In genomic region chr5:131747180-131748105, GRCh38 we compare ENCODE assay signal across 9 cellular contexts. TPM values are rescaled to one million over a fixed set of nuclear protein-coding genes. Genes with fewer than 3 reads are reported as not detected.
DNase-seq lines count a peak whose midpoint lies in the region; ATAC-seq and TF ChIP-seq lines count a peak whose summit lies in the region.
"Had no signal": no experiment of that assay in that cellular context is flagged by ENCODE, and none has a peak within 500 bp of the region (broad histone marks: within the 10 kb centered on the region; RNA-seq: fewer than 3 reads in every experiment).

No MANE protein-coding gene starts in this region.

- H3K36me3 Mint-ChIP-seq in H9 (ENCODE audit: insufficient read depth in 1 of 3, low read depth in 3 of 3), result peaks cover 0 to 8% (median 0%) of the 10 kb centered on the region in 3 experiments; a peak in 3 of 7 replicates

- H3K4me3 ChIP-seq in AG10803 (ENCODE audit: low read length) (no peak overlapping the region), thyroid gland (replicated peaks in 1 of 3) (no peak overlapping the region)

- H3K79me2 ChIP-seq in H9 (ENCODE audit: insufficient read depth, low read length), result no peaks in the 10 kb centered on the region

- no peak overlapping the region for H3K23ac ChIP-seq in H9 (ENCODE audit: insufficient read length, low read depth, low read length)

- no peak overlapping the region for H3K4me2 ChIP-seq in H9 (ENCODE audit: insufficient read depth, insufficient read length, low read length)

- H3K27ac ChIP-seq in H9 (ENCODE audit: insufficient read length, low read depth, low read length), result no peak overlapping the region
- H3K27ac ChIP-seq in thyroid gland, result no peak overlapping the region
- H3K27ac ChIP-seq: parathyroid adenoma had no signal

- no peak for TF ChIP-seq POLR2A in thyroid gland (IDR thresholded peaks at IDR 0.05)

- no peak overlapping the region for H4K5ac ChIP-seq in H9 (ENCODE audit: insufficient read length, low read depth, low read length)

- no peaks in the 10 kb centered on the region for H4K20me1 ChIP-seq in H9 (ENCODE audit: control insufficient read depth, insufficient read depth, insufficient read length)

- no peak overlapping the region for H4K8ac ChIP-seq in H9 (replicated peaks; ENCODE audit: insufficient read length, low read depth, low read length)

- no peaks in the 10 kb centered on the region for H3K23me2 ChIP-seq in H9 (ENCODE audit: insufficient read length, low read depth, low read length, poor library complexity, severe bottlenecking)

- peaks cover 4% of the 10 kb centered on the region for H3K79me1 ChIP-seq in H9 (ENCODE audit: insufficient read depth, low read depth, low read length, poor library complexity, severe bottlenecking)

- TF ChIP-seq CTCF in AG10803 (conservative IDR thresholded peaks at IDR 0.05; ENCODE audit: low read length) (no peak), H9 (conservative IDR thresholded peaks at IDR 0.05) (no peak), thyroid gland (IDR thresholded peaks at IDR 0.05) (no peak)

- DNase-seq in AG10803 (ENCODE audit: low read depth) (peak; percentile 38), amniotic epithelial cell (ENCODE audit: low read depth) (peak; percentile 80), H9 (no peak), anterior cingulate cortex (lab: John Stamatoyannopoulos, UW) (no peak), thyroid gland (no peak)
- DNase-seq in stimulated activated CD4-positive, alpha-beta T cell treated with anti-CD3 and anti-CD28 coated beads, Interleukin-1b, Interleukin-23, amount 100 ng/mL, for 48 hours, result no peak

- H3K14ac ChIP-seq in H9 (ENCODE audit: insufficient read depth, low read length), result no peak overlapping the region

- H3K9ac ChIP-seq in H9 (ENCODE audit: extremely low read depth, insufficient read length, low read length), result no peak overlapping the region
- H3K9ac ChIP-seq: parathyroid adenoma had no signal

- intact Hi-C loops in thyroid gland (cut with DNase I), result no loop called here

- H3K4me1 ChIP-seq in H9 (ENCODE audit: insufficient read depth, low read length) (peaks cover 4% of the 10 kb centered on the region; the same call in 1 of the 2 replicates), thyroid gland (no peaks in the 10 kb centered on the region)
- H3K4me1 ChIP-seq: parathyroid adenoma had no signal

- H3K4me3 Mint-ChIP-seq in H9, result no peak overlapping the region

- peak; percentile 62 for ATAC-seq in GM19438 (IDR thresholded peaks at IDR 0.05; ENCODE audit: low read depth, unreplicated experiment)
- ATAC-seq in HG03565 (IDR thresholded peaks at IDR 0.05; ENCODE audit: unreplicated experiment), result peak; percentile 69

- H3T11ph ChIP-seq in H9 (ENCODE audit: low read length), result no peak overlapping the region

- H3K4ac ChIP-seq in H9 (ENCODE audit: low read depth, low read length), result no peak overlapping the region

- peaks cover 6 to 7% of the 10 kb centered on the region in 2 experiments for H3K4me1 Mint-ChIP-seq in H9

- H2BK20ac ChIP-seq in H9 (ENCODE audit: low read depth, low read length, poor library complexity, severe bottlenecking), result no peak overlapping the region

- no peak overlapping the region for H4K91ac ChIP-seq in H9 (ENCODE audit: insufficient read length, low read depth, low read length)

- no peaks in the 10 kb centered on the region for H3K9me3 ChIP-seq in H9 (ENCODE audit: control insufficient read depth, low read depth, low read length)
- H3K9me3 ChIP-seq in thyroid gland, result no peaks in the 10 kb centered on the region

- no peak overlapping the region for H3K27ac Mint-ChIP-seq in H9

- no peak overlapping the region for H3K18ac ChIP-seq in H9 (ENCODE audit: insufficient read length, low read depth, low read length)

- H3K9me3 Mint-ChIP-seq in H9, result no peaks in the 10 kb centered on the region

- no peaks in the 10 kb centered on the region for H3K27me3 ChIP-seq in H9 (ENCODE audit: insufficient read depth, low read length)
- no peaks in the 10 kb centered on the region for H3K27me3 ChIP-seq in thyroid gland

- H3K36me3 ChIP-seq in thyroid gland, result peaks cover 3 to 10% of the 10 kb centered on the region in 2 donors

- H2AK5ac ChIP-seq in H9 (ENCODE audit: insufficient read length, low read length), result no peak overlapping the region

- no peak overlapping the region for H3K56ac ChIP-seq in H9 (ENCODE audit: insufficient read length, low read depth, low read length)

- H2AFZ ChIP-seq in H9 (ENCODE audit: low read length), result no peak overlapping the region
- H2AFZ ChIP-seq: parathyroid adenoma had no signal

- H3K27me3 Mint-ChIP-seq in H9 (ENCODE audit: low read depth), result no peaks in the 10 kb centered on the region

- no peak overlapping the region for H2BK15ac ChIP-seq in H9 (ENCODE audit: low read depth, low read length)

- no peak overlapping the region for H2BK12ac ChIP-seq in H9 (ENCODE audit: insufficient read length, low read depth, low read length)

- WGBS in H9 (ENCODE audit: extremely low coverage, insufficient read length, low lambda C conversion rate), result no CpG with 5 or more reads among the region's 6 CpGs
- WGBS in thyroid gland, 2 donors, result 89 to 92% methylated on average over 6 of the region's 6 CpGs

- H2BK5ac ChIP-seq in H9 (ENCODE audit: insufficient read length, low read length), result no peak overlapping the region

- no peak overlapping the region for H2BK120ac ChIP-seq in H9 (ENCODE audit: low read depth, low read length, poor library complexity, severe bottlenecking)

RNA-seq across cellular contexts. Expression of gene FNIP1, which starts 49.4 kb away (rescaled TPM):
- 13.4 TPM in 2 replicates for total RNA-seq in H9 (2021)
- total RNA-seq in thyroid gland, result 10 to 100 TPM; 55.3 to 91.7 (median 65.3) TPM

Comparison
In these comparisons a context has a peak if more than half of its experiments do, and no peak if none do; other contexts are left out.
1. DNase-seq: peak in AG10803 (single experiment) and amniotic epithelial cell (single experiment); none in H9 (single experiment), anterior cingulate cortex (0 of 58), stimulated activated CD4-positive, alpha-beta T cell treated with anti-CD3 and anti-CD28 coated beads, Interleukin-1b, Interleukin-23, amount 100 ng/mL, for 48 hours (single experiment) and thyroid gland (0 of 2).